Comparison of ENCODE assay signal across 12 cellular contexts in the genomic region with DNA sequence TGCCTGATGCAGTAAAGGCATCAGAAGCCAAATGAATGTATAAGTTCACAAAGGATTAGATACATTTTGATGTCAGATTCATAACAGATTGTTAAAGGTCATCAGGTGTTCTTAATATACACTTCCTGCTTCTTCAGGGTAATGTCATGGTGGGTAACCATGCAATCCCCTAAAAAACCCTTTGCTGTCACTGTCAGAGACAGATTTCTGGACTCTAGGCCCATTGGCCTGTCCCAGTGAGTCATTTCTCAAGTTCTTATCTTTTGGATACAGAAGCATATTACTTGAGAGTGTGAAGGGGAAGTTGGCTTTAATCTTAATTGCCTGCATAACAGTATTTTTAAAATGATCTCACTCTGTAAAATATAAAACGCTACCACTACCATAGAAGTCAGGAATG.
DNase-seq lines count a peak whose midpoint lies in the region; ATAC-seq lines count a peak whose summit lies in the region.
"Had no signal": no experiment of that assay in that cellular context is flagged by ENCODE, and none has a peak within 500 bp of the region (broad histone marks: within the 10 kb centered on the region; RNA-seq: fewer than 3 reads in every experiment).

No MANE protein-coding gene starts in this region.

- H3K27me3 Mint-ChIP-seq in naive thymus-derived CD8-positive, alpha-beta T cell, result no peaks in the 10 kb centered on the region

- no peak overlapping the region for H3K27ac Mint-ChIP-seq in naive thymus-derived CD8-positive, alpha-beta T cell

- H3K36me3 Mint-ChIP-seq in naive thymus-derived CD8-positive, alpha-beta T cell, result no peaks in the 10 kb centered on the region

- no peaks in the 10 kb centered on the region for H3K4me1 Mint-ChIP-seq in naive thymus-derived CD8-positive, alpha-beta T cell

- no peak overlapping the region for H3K4me3 Mint-ChIP-seq in naive thymus-derived CD8-positive, alpha-beta T cell

- peaks cover 0 to 13% (median 0%) of the 10 kb centered on the region in 9 donors for H3K9me3 Mint-ChIP-seq in naive thymus-derived CD8-positive, alpha-beta T cell

- POLR2A ChIA-PET in naive thymus-derived CD8-positive, alpha-beta T cell (lab: Charles Lee), result no interaction called here

- ATAC-seq in GM19025 (IDR thresholded peaks at IDR 0.05; ENCODE audit: low read depth, unreplicated experiment) (peak; percentile 62), HG02763 (IDR thresholded peaks at IDR 0.05; ENCODE audit: unreplicated experiment) (peak; percentile 66), HG03575 (IDR thresholded peaks at IDR 0.05; ENCODE audit: extremely low read depth, insufficient number of reproducible peaks, low FRiP score, unreplicated experiment) (peak; percentile 80)
- ATAC-seq in naive thymus-derived CD8-positive, alpha-beta T cell, result no peak

- DNase-seq in A172 (ENCODE audit: low spot score) (peak; percentile 26), DMS79 treated with DMSO at 0.1 percent for 48 hours (lab: John Stamatoyannopoulos, UW) (no peak), middle frontal gyrus (ENCODE audit: extremely low spot score, low spot score) (no peak)
- DNase-seq in activated CD4-positive, alpha-beta T cell treated with anti-CD3 and anti-CD28 coated beads for 4 hours, result no peak
- no peak for DNase-seq in naive thymus-derived CD8-positive, alpha-beta T cell
- DNase-seq: activated CD8-positive, alpha-beta memory T cell treated with anti-CD3 and anti-CD28 coated beads, Interleukin-2, amount 50 U/mL, for 48 hours; colonic mucosa; MV-4-11; SJCRH30 had no signal

Comparison
In these comparisons a context has a peak if more than half of its experiments do, and no peak if none do; other contexts are left out.
1. ATAC-seq: peak in GM19025 (single experiment), HG02763 (single experiment) and HG03575 (single experiment); none in naive thymus-derived CD8-positive, alpha-beta T cell (0 of 2).